ENCODE assay signal across 28 cellular contexts in the genomic region with DNA sequence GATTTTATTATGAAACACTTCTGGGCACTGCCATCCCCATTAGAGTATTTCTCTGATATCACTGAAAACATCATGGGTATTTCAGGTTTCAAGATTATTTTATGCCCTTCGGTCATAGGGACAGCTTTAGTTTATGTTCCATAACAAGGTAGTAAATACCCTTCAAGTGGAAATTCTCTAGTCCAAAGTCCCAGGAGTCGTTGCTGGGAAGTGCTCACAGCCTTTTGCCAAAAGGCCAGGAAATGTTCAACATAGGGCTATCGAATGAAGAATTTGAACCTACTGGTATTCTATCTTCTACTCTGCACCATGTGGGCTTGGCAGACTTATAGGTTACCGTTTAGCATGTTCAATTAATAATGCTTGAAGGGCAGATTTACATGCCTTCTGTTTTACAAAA.
"Had no signal": no experiment of that assay in that cellular context is flagged by ENCODE, and none has a peak within 500 bp of the region (broad histone marks: within the 10 kb centered on the region; RNA-seq: fewer than 3 reads in every experiment).

No MANE protein-coding gene starts in this region.

- H3K27ac ChIP-seq: lower lobe of right lung, neural progenitor cell, neutrophil, parathyroid adenoma, psoas muscle, skin epidermis, spleen, suprapubic skin, thoracic aorta, tibial artery, upper lobe of right lung had no signal

- DNase-seq: hypothalamus; immature natural killer cell; kidney; left ventricle myocardium superior; lower lobe of right lung; mammary epithelial cell; mesenchymal stem cell; naive B cell; natural killer cell; nephron progenitor cell; occipital lobe; psoas muscle; spleen; stimulated activated CD4-positive, alpha-beta T cell treated with anti-CD3 and anti-CD28 coated beads, Interleukin-4, amount 100 ng/mL, for 24 hours; stimulated activated naive CD4-positive, alpha-beta T cell; tibial artery; trophoblast cell; upper lobe of right lung had no signal

- H3K4me1 ChIP-seq: lower lobe of right lung, neural progenitor cell, parathyroid adenoma, psoas muscle, spleen, upper lobe of right lung had no signal

- H3K36me3 ChIP-seq: lower lobe of right lung, neural progenitor cell, neutrophil, spleen, suprapubic skin, thoracic aorta, tibial artery, upper lobe of right lung had no signal

- H3K9me3 ChIP-seq: lower lobe of right lung, neutrophil, psoas muscle, spleen, suprapubic skin, thoracic aorta, tibial artery, upper lobe of right lung had no signal

- FAIRE-seq: islet of Langerhans, kidney, urothelium cell line had no signal

- H3K4me3 ChIP-seq: lower lobe of right lung, neural progenitor cell, psoas muscle, skin epidermis, spleen, suprapubic skin, thoracic aorta, tibial artery, upper lobe of right lung had no signal

- H3K27me3 ChIP-seq: neural progenitor cell, neutrophil, suprapubic skin, upper lobe of right lung had no signal

- ATAC-seq: left ventricle myocardium superior; lower lobe of right lung; natural killer cell; psoas muscle; sciatic nerve; stimulated activated effector memory CD8-positive, alpha-beta T cell treated with anti-CD3 and anti-CD28 coated beads, Interleukin-12 subunit alpha, Interleukin-12 subunit beta, amount 100 ng/mL, for 72 hours; upper lobe of right lung had no signal
